In genomic region chr15:31200735-31201151, GRCh38 we compare ENCODE assay signal across 7 cellular contexts.
DNase-seq lines count a peak whose midpoint lies in the region; ATAC-seq, FAIRE-seq and TF ChIP-seq lines count a peak whose summit lies in the region.

No MANE protein-coding gene starts in this region.

- H3K27ac Mint-ChIP-seq in GM23338 (no peak overlapping the region), T-cell (peak overlapping the region; percentile 28 to 49)

- H3K27me3 Mint-ChIP-seq in GM23338 (ENCODE audit: insufficient read depth, low read depth, poor library complexity), result peaks cover 5% of the 10 kb centered on the region
- no peaks in the 10 kb centered on the region for H3K27me3 Mint-ChIP-seq in T-cell

- BruUV-seq in K562 (replicated peaks; lab: Mats Ljungman, UMichigan), result no TSS peak

- CTCF ChIA-PET in T-cell (lab: Charles Lee), result interaction anchor here (0.5 to 3.5 kb wide), 12 partner anchors 13 to 293 kb away, joined by 3 to 44 read pairs (median 4); no protein-coding TSS in a partner anchor
- CTCF ChIA-PET in K562 (lab: Yijun Ruan, JAX; ENCODE audit: low intra/inter-chr PET ratio), result interaction anchor here (0.7 to 1.5 kb wide), 3 partner anchors 206 to 289 kb away, joined by 3 to 10 read pairs (median 6); no protein-coding TSS in a partner anchor

- in situ Hi-C loops in K562 (cut with MboI), result loop anchor here (5.0 kb wide), 1 partner anchor 287 kb away; no protein-coding TSS in a partner anchor

- H3K9me2 ChIP-seq in GM23338 (ENCODE audit: insufficient read depth), result no peaks in the 10 kb centered on the region; the same call in 1 of the 2 replicates

- no peaks in the 10 kb centered on the region for H3K36me3 ChIP-seq in GM23338 (ENCODE audit: insufficient read depth)
- no peaks in the 10 kb centered on the region for H3K36me3 ChIP-seq in K562 (ENCODE audit: control insufficient read depth, insufficient read depth, low read length)
- no peaks in the 10 kb centered on the region for H3K36me3 ChIP-seq in kidney epithelial cell (ENCODE audit: control insufficient read depth, insufficient read depth, low read length)

- no peak overlapping the region for H3K27ac ChIP-seq in GM23338 (ENCODE audit: low read depth)
- H3K27ac ChIP-seq in K562 (ENCODE audit: extremely low read depth, low read depth, low read length), result no peak overlapping the region

- H4K20me1 ChIP-seq in GM23338 (replicated peaks; ENCODE audit: insufficient read depth) (no peaks in the 10 kb centered on the region), K562 (replicated peaks; ENCODE audit: control insufficient read depth, insufficient read depth, low read length) (no peaks in the 10 kb centered on the region; the same call in 1 of the 2 replicates)

- TF ChIP-seq RAD21 in K562 (CRISPR knock-in tag; conservative IDR thresholded peaks at IDR 0.05 in 1 of 2, IDR thresholded peaks at IDR 0.05 in 1 of 2), result peak; percentile 65 to 76

- H3K4me1 Mint-ChIP-seq in GM23338 (0 out of 3 replicates have a peak, but pooled peaks cover 3% of the 10 kb centered on the region), T-cell (peaks cover 22 to 33% (median 27%) of the 10 kb centered on the region in 3 donors)

- H3K9me3 ChIP-seq in K562 (replicated peaks; ENCODE audit: control insufficient read depth, insufficient read depth, low read depth, low read length), result no peaks in the 10 kb centered on the region

- H3F3A ChIP-seq in GM23338 (replicated peaks; ENCODE audit: low read depth), result no peaks in the 10 kb centered on the region

- peaks cover 4% of the 10 kb centered on the region; the same call in 1 of the 3 replicates for H3K36me3 Mint-ChIP-seq in GM23338 (ENCODE audit: low read depth)
- no peaks in the 10 kb centered on the region for H3K36me3 Mint-ChIP-seq in T-cell

- TF ChIP-seq CTCF in GM23338 (conservative IDR thresholded peaks at IDR 0.05; ENCODE audit: low read depth in 2 of 2) (peak; percentile 43 to 83), K562 (IDR thresholded peaks at IDR 0.05 in 2 of 3, conservative IDR thresholded peaks at IDR 0.05 in 1 of 3; ENCODE audit: insufficient read depth in 2 of 3, low read depth in 1 of 3, low read length in 3 of 3) (peak; percentile 45 to 66 (median 56); a peak in 5 of 6 replicates), kidney epithelial cell (IDR thresholded peaks at IDR 0.05; ENCODE audit: insufficient read depth, low read length, poor library complexity, severe bottlenecking) (peak; percentile 70)

- H3K4me3 Mint-ChIP-seq in GM23338 (no peak overlapping the region; the same call in 2 of the 3 replicates), T-cell (no peak overlapping the region)

- no peak overlapping the region for H3K4me3 ChIP-seq in GM23338
- H3K4me3 ChIP-seq in K562, result no peak overlapping the region
- no peak overlapping the region for H3K4me3 ChIP-seq in kidney epithelial cell (ENCODE audit: low read depth, low read length)

- DNase-seq in GM23338 (ENCODE audit: low spot score) (peak; percentile 70), T-cell (peak; percentile 35 to 79 (median 65)), K562 (ENCODE audit: extremely low read depth in 1 of 4, low spot score in 3 of 4) (peak; percentile 31 to 55 (median 39)), kidney epithelial cell (ENCODE audit: low read depth) (peak; percentile 12)
- peak; percentile 57 for DNase-seq in stimulated activated CD4-positive, alpha-beta T cell treated with anti-CD3 and anti-CD28 coated beads, Interleukin-4, amount 100 ng/mL, for 1 hour

- H3K4me1 ChIP-seq in GM23338 (ENCODE audit: insufficient read depth), result no peaks in the 10 kb centered on the region; the same call in 1 of the 2 replicates
- no peaks in the 10 kb centered on the region for H3K4me1 ChIP-seq in K562 (replicated peaks in 1 of 2; ENCODE audit: control insufficient read depth in 2 of 2, insufficient read depth in 2 of 2, low read length in 2 of 2)

- TF ChIP-seq POLR2A in K562 (conservative IDR thresholded peaks at IDR 0.05), result no peak

- H3K27me3 ChIP-seq in GM23338 (ENCODE audit: insufficient read depth) (no peaks in the 10 kb centered on the region), K562 (ENCODE audit: control insufficient read depth in 2 of 2, insufficient read depth in 2 of 2, low read length in 2 of 2) (peaks cover 0 to 40% of the 10 kb centered on the region in 2 experiments; a peak in 3 of 5 replicates), kidney epithelial cell (ENCODE audit: control insufficient read depth, insufficient read depth, low read length) (peaks cover 21% of the 10 kb centered on the region)

- no peak for FAIRE-seq in K562 (lab: Jason Lieb, UNC)

- H3K9ac ChIP-seq in K562 (ENCODE audit: insufficient read depth in 1 of 2, low read depth in 2 of 2, low read length in 2 of 2), result peak overlapping the region in 1 of 2 experiments; percentile 9; a peak in 1 of 4 replicates

- peak overlapping the region; percentile 72; the same call in 1 of the 2 replicates for H2AFZ ChIP-seq in GM23338
- H2AFZ ChIP-seq in K562 (ENCODE audit: low read depth, low read length), result no peak overlapping the region

- TF ChIP-seq EP300 in K562 (IDR thresholded peaks at IDR 0.05; ENCODE audit: low read length), result no peak

- no peaks in the 10 kb centered on the region for H3K79me2 ChIP-seq in GM23338 (replicated peaks; ENCODE audit: insufficient read depth)
- no peaks in the 10 kb centered on the region for H3K79me2 ChIP-seq in K562 (ENCODE audit: control insufficient read depth, insufficient read depth, low read length)

- intact Hi-C loops in K562 (cut with micrococcal nuclease), result no loop called here

- H3K9me3 Mint-ChIP-seq in GM23338 (peaks cover 5% of the 10 kb centered on the region; the same call in 2 of the 3 replicates), T-cell (no peaks in the 10 kb centered on the region)

- no peak overlapping the region for H3K4me2 ChIP-seq in GM23338
- H3K4me2 ChIP-seq in K562 (ENCODE audit: insufficient read depth, low read length), result no peak overlapping the region

- no peaks in the 10 kb centered on the region for H3K9me1 ChIP-seq in K562 (ENCODE audit: control insufficient read depth, insufficient read depth, low read length)

- ATAC-seq in GM23338 (peak; percentile 84), T-cell (replicated peaks in 1 of 4) (peak; percentile 73 to 83 (median 78)), K562 (peak; percentile 82), HG03095 (IDR thresholded peaks at IDR 0.05; ENCODE audit: unreplicated experiment) (no peak), GM19023 (IDR thresholded peaks at IDR 0.05; ENCODE audit: unreplicated experiment) (no peak)

- 0% methylated on average over 14 of the region's 16 CpGs for WGBS in K562 (ENCODE audit: insufficient coverage, low coverage, missing lambda C conversion rate)

- POLR2A ChIA-PET in T-cell (lab: Charles Lee) (no interaction called here), K562 (lab: Yijun Ruan, JAX) (interaction anchor here (0.7 kb wide), 1 partner anchor 355 kb away, joined by 4 read pairs; no protein-coding TSS in a partner anchor)

TF ChIP-seq in GM23338, 12 proteins besides CTCF, POLR2A, EP300 and RAD21 (continues in another document):
- TF ChIP-seq ZNF114 (CRISPR knock-in tag; IDR thresholded peaks at IDR 0.05) (no peak), EZH2 (IDR thresholded peaks at IDR 0.05; ENCODE audit: low read depth, unreplicated experiment) (no peak), JUNB (IDR thresholded peaks at IDR 0.05; ENCODE audit: unreplicated experiment) (no peak), CREB1 (CRISPR knock-in tag; IDR thresholded peaks at IDR 0.05; ENCODE audit: low read depth) (no peak), EZH2phosphoT487 (IDR thresholded peaks at IDR 0.05; ENCODE audit: unreplicated experiment) (no peak), POLR2AphosphoS5 (IDR thresholded peaks at IDR 0.05; ENCODE audit: low read depth) (no peak)
- TF ChIP-seq, protein P1, sequence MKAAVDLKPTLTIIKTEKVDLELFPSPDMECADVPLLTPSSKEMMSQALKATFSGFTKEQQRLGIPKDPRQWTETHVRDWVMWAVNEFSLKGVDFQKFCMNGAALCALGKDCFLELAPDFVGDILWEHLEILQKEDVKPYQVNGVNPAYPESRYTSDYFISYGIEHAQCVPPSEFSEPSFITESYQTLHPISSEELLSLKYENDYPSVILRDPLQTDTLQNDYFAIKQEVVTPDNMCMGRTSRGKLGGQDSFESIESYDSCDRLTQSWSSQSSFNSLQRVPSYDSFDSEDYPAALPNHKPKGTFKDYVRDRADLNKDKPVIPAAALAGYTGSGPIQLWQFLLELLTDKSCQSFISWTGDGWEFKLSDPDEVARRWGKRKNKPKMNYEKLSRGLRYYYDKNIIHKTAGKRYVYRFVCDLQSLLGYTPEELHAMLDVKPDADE (IDR thresholded peaks at IDR 0.05), result no peak

TF ChIP-seq in K562, 482 proteins besides CTCF, POLR2A, EP300 and RAD21 (continues in another document):
- TF ChIP-seq, protein P2, sequence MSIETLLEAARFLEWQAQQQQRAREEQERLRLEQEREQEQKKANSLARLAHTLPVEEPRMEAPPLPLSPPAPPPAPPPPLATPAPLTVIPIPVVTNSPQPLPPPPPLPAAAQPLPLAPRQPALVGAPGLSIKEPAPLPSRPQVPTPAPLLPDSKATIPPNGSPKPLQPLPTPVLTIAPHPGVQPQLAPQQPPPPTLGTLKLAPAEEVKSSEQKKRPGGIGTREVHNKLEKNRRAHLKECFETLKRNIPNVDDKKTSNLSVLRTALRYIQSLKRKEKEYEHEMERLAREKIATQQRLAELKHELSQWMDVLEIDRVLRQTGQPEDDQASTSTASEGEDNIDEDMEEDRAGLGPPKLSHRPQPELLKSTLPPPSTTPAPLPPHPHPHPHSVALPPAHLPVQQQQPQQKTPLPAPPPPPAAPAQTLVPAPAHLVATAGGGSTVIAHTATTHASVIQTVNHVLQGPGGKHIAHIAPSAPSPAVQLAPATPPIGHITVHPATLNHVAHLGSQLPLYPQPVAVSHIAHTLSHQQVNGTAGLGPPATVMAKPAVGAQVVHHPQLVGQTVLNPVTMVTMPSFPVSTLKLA (conservative IDR thresholded peaks at IDR 0.05), result no peak
- peak; percentile 64; the same call in 1 of the 2 replicates for TF ChIP-seq STAG1 (CRISPR knock-in tag; IDR thresholded peaks at IDR 0.05; ENCODE audit: borderline replicate concordance)

Comparison
In these comparisons a context has a peak if more than half of its experiments do, and no peak if none do; other contexts are left out.
1. ATAC-seq: peak in GM23338 (single experiment), T-cell (4 of 4) and K562 (single experiment); none in HG03095 (single experiment) and GM19023 (single experiment).
2. DNase-seq: peak in every context shown above with its lines; median percentile 70 in GM23338; 65 in T-cell; 57 in stimulated activated CD4-positive, alpha-beta T cell treated with anti-CD3 and anti-CD28 coated beads, Interleukin-4, amount 100 ng/mL, for 1 hour; 39 in K562; 12 in kidney epithelial cell.
3. Peak in every context shown above with its lines, with median percentiles within 50 percentile points of each other: CTCF ChIP-seq.